Comparison of ENCODE assay signal across 21 cellular contexts in the genomic region with DNA sequence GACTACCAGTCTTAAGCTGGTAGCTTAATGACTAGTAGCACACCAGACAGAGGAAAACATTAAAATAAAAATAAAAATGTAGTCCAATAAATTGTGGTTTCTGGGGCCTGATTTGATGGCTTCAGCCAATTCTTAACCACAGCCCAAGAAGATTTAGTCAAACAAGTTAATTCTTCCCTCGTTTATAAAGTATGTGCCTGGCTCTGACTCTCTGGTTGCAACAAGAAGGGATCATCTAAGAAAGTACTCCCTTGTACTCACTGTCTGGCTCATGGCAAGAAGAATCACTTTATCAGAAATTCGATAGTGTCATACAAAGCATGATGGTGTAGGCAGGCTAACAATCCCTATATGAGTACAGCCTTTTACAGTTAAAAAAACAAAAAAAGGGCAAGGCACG.
"Had no signal": no experiment of that assay in that cellular context is flagged by ENCODE, and none has a peak within 500 bp of the region (broad histone marks: within the 10 kb centered on the region; RNA-seq: fewer than 3 reads in every experiment).

No MANE protein-coding gene starts in this region.

- ATAC-seq: activated CD4-positive, alpha-beta T cell treated with anti-CD3 and anti-CD28 coated beads for 36 hours; gastrocnemius medialis; natural killer cell; psoas muscle; T-helper 17 cell had no signal

- H3K4me3 ChIP-seq: gastrocnemius medialis, left ventricle myocardium inferior, ovary, psoas muscle, right atrium auricular region, tibial artery had no signal

- DNase-seq: activated B cell treated with CpG ODN at 0.5 μM for 24 hours; activated CD4-positive, alpha-beta T cell treated with anti-CD3 and anti-CD28 coated beads for 36 hours; activated CD4-positive, alpha-beta T cell treated with anti-CD3 and anti-CD28 coated beads, Interleukin-2, amount 50 U/mL, for 4 hours; activated CD8-positive, alpha-beta memory T cell treated with anti-CD3 and anti-CD28 coated beads for 24 hours; activated CD8-positive, alpha-beta memory T cell treated with anti-CD3 and anti-CD28 coated beads, Interleukin-2, amount 50 U/mL, for 4 hours; activated naive CD4-positive, alpha-beta T cell treated with Interleukin-2 at 50 U/mL for 16 hours; activated naive CD8-positive, alpha-beta T cell treated with anti-CD3 and anti-CD28 coated beads, Interleukin-2, amount 10 ng/mL, durations not matched to agents 7 days and 5 days; activated T-cell treated with anti-CD3 and anti-CD28 coated beads, Interleukin-2, amount 50 U/mL, for 24 hours; effector memory CD4-positive, alpha-beta T cell; gastrocnemius medialis; hippocampal formation; kidney glomerular epithelial cell; left ventricle myocardium inferior; natural killer cell; ovary; psoas muscle; stimulated activated CD4-positive, alpha-beta T cell treated with anti-CD3 and anti-CD28 coated beads, Interleukin-1b, Interleukin-23, amount 100 ng/mL, for 48 hours; T-helper 17 cell; tibial artery had no signal

- FAIRE-seq: colon had no signal
